Comparison of ENCODE assay signal across 8 cellular contexts in the genomic region with DNA sequence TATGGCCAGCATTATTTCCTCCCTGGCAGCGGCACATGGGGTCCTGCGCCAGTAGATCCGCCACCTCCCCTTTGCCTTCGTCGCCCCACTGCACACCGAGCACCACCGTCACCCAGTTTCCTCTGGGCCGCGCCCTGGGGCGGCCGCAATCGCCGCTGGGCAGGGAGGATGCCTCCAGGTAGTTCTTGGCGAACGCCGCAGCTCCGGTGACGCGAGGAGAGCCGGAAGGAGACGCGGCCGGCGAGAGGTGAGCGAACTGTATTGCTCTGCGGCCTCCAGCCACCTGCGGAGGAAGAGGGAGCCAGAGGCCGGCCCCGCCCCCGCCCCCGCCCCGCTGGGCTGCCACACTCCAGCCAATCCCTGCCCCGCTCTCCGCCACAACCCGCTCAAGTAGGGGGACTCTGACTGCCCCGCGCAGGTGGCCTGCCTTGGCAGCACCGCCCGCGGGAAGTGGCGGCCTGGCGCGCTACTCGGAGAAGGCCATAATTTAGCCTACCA. TPM values are rescaled to one million over a fixed set of nuclear protein-coding genes. Genes with fewer than 3 reads are reported as not detected.
DNase-seq lines count a peak whose midpoint lies in the region; ATAC-seq and TF ChIP-seq lines count a peak whose summit lies in the region.

No MANE protein-coding gene starts in this region.

- H3F3A ChIP-seq in SK-N-SH (replicated peaks; ENCODE audit: insufficient read depth): no peaks in the 10 kb centered on the region

- peaks cover 50% of the 10 kb centered on the region for H3K27me3 ChIP-seq in SK-N-SH (ENCODE audit: insufficient read depth)

- no peaks in the 10 kb centered on the region for H3K36me3 ChIP-seq in SK-N-SH (replicated peaks in 1 of 2; ENCODE audit: control insufficient read depth in 1 of 2, insufficient read depth in 2 of 2, low read length in 1 of 2)
- no peaks in the 10 kb centered on the region for H3K36me3 ChIP-seq in mesodermal cell (ENCODE audit: control insufficient read depth, insufficient read depth, low read length)

- H3K4me1 Mint-ChIP-seq in T-cell (peaks cover 19 to 34% (median 30%) of the 10 kb centered on the region in 3 donors), MCF 10A (ENCODE audit: insufficient read depth, unreplicated experiment) (peaks cover 6% of the 10 kb centered on the region)

- intact Hi-C loops in MCF 10A (cut with micrococcal nuclease): no loop called here

- DNase-seq in SK-N-SH (peak; percentile 9), T-cell (peak; percentile 34 to 77 (median 62)), MCF 10A (ENCODE audit: unreplicated experiment) (no peak), NCI-H1694 treated with DMSO at 0.1 percent for 48 hours (lab: John Stamatoyannopoulos, UW) (no peak)
- peak; percentile 67 for DNase-seq in stimulated activated naive CD8-positive, alpha-beta T cell treated with anti-CD3 and anti-CD28 coated beads, Interleukin-15, Interleukin-2, amounts not matched to agents 100 U/mL and 50 U/mL, for 24 hours

- no peak for TF ChIP-seq RAD21 in SK-N-SH (IDR thresholded peaks at IDR 0.05; ENCODE audit: low read length)

- H3K4me2 ChIP-seq in SK-N-SH: no peak overlapping the region

- no TSS peak for BruUV-seq in MCF 10A (replicated peaks; lab: Mats Ljungman, UMichigan)

- no peaks in the 10 kb centered on the region for H3K9me2 ChIP-seq in SK-N-SH

- H3K27ac Mint-ChIP-seq in T-cell: peak overlapping the region; percentile 82 to 91
- H3K27ac Mint-ChIP-seq in MCF 10A (ENCODE audit: low read depth, unreplicated experiment): no peak overlapping the region

- TF ChIP-seq EP300 in SK-N-SH (IDR thresholded peaks at IDR 0.05; ENCODE audit: borderline replicate concordance in 1 of 2, low read depth in 1 of 2, low read length in 1 of 2): no peak

- 40% methylated on average over 31 of the region's 44 CpGs for WGBS in SK-N-SH (ENCODE audit: low lambda C conversion rate)
- WGBS in mesodermal cell (ENCODE audit: insufficient coverage in 2 of 2), 2 experiments: 38 to 40% methylated on average over 27 to 39 of the region's 44 CpGs

- no peaks in the 10 kb centered on the region for H3K79me2 ChIP-seq in SK-N-SH (ENCODE audit: insufficient read depth)

- H3K4me3 ChIP-seq in SK-N-SH (ENCODE audit: low read depth in 2 of 2, low read length in 1 of 2): no peak overlapping the region
- peak overlapping the region; percentile 6 for H3K4me3 ChIP-seq in mesodermal cell (ENCODE audit: extremely low read depth, insufficient read depth, low read length, poor library complexity, severe bottlenecking)

- no peaks in the 10 kb centered on the region for H3K4me1 ChIP-seq in SK-N-SH (ENCODE audit: control insufficient read depth in 1 of 2, insufficient read depth in 2 of 2, low read depth in 1 of 2, low read length in 1 of 2)
- H3K4me1 ChIP-seq in mesodermal cell (ENCODE audit: control insufficient read depth, insufficient read depth, low read length, poor library complexity, severe bottlenecking): no peaks in the 10 kb centered on the region

- CTCF ChIA-PET in SK-N-SH (lab: Yijun Ruan, JAX): no interaction called here
- CTCF ChIA-PET in T-cell (lab: Charles Lee): interaction anchor here in 1 of 2 donors (0.6 kb wide), 1 partner anchor 446 kb away, joined by 3 read pairs; no protein-coding TSS in a partner anchor
- CTCF ChIA-PET in MCF 10A (lab: Yijun Ruan, JAX): no interaction called here

- POLR2A ChIA-PET in SK-N-SH (lab: Yijun Ruan, JAX): no interaction called here
- POLR2A ChIA-PET in T-cell (lab: Charles Lee): no interaction called here
- POLR2A ChIA-PET in MCF 10A (lab: Yijun Ruan, JAX): interaction anchor here (1.8 kb wide), 1 partner anchor 27 kb away, joined by 6 read pairs; no protein-coding TSS in a partner anchor

- H4K20me1 ChIP-seq in SK-N-SH (ENCODE audit: insufficient read depth): no peaks in the 10 kb centered on the region

- H3K9me3 Mint-ChIP-seq in T-cell (peaks cover 12 to 15% (median 15%) of the 10 kb centered on the region in 3 donors), MCF 10A (ENCODE audit: unreplicated experiment) (no peaks in the 10 kb centered on the region)

- no peak overlapping the region for H2AFZ ChIP-seq in SK-N-SH (ENCODE audit: low read depth)

- H3K4me3 Mint-ChIP-seq in T-cell (peak overlapping the region; percentile 78 to 86 (median 79)), MCF 10A (ENCODE audit: unreplicated experiment) (peak overlapping the region; percentile 63)

- peaks cover 25% of the 10 kb centered on the region for H3K36me3 Mint-ChIP-seq in T-cell
- no peaks in the 10 kb centered on the region for H3K36me3 Mint-ChIP-seq in MCF 10A (ENCODE audit: insufficient read depth, unreplicated experiment)

- H3K9me3 ChIP-seq in SK-N-SH: no peaks in the 10 kb centered on the region
- no peaks in the 10 kb centered on the region for H3K9me3 ChIP-seq in mesodermal cell (ENCODE audit: control insufficient read depth, low read length)

- TF ChIP-seq CTCF in SK-N-SH (IDR thresholded peaks at IDR 0.05) (no peak), MCF 10A (IDR thresholded peaks at IDR 0.05; ENCODE audit: unreplicated experiment) (no peak)

- H3K27me3 Mint-ChIP-seq in T-cell (no peaks in the 10 kb centered on the region), MCF 10A (ENCODE audit: insufficient read depth, unreplicated experiment) (peaks cover 22% of the 10 kb centered on the region)

- H3K9ac ChIP-seq in SK-N-SH: no peak overlapping the region

- H3K27ac ChIP-seq in SK-N-SH (ENCODE audit: low read depth in 2 of 2, low read length in 1 of 2): no peak overlapping the region
- no peak overlapping the region for H3K27ac ChIP-seq in mesodermal cell (ENCODE audit: low read depth, low read length, severe bottlenecking)

- ATAC-seq in SK-N-SH treated with all-trans-retinoic acid at 6 μM for 48 hours (no peak), HG03135 (IDR thresholded peaks at IDR 0.05; ENCODE audit: unreplicated experiment) (peak; percentile 84), T-cell (replicated peaks in 1 of 4) (peak; percentile 80 to 93 (median 86))
- peak; percentile 93 for ATAC-seq in stimulated activated naive CD8-positive, alpha-beta T cell treated with anti-CD3 and anti-CD28 coated beads, Interleukin-15, Interleukin-2, amounts not matched to agents 100 U/mL and 50 U/mL, for 24 hours

TF ChIP-seq in SK-N-SH treated with all-trans-retinoic acid at 6 μM for 48 hours, 23 proteins besides CTCF, POLR2A, EP300 and RAD21 (continues in another document):
- TF ChIP-seq TOX (CRISPR knock-in tag; IDR thresholded peaks at IDR 0.05; ENCODE audit: borderline replicate concordance) (no peak), BACH2 (CRISPR knock-in tag; IDR thresholded peaks at IDR 0.05; ENCODE audit: borderline replicate concordance) (no peak), ZFP3 (CRISPR knock-in tag; IDR thresholded peaks at IDR 0.05) (no peak), GLIS3 (CRISPR knock-in tag; IDR thresholded peaks at IDR 0.05) (no peak), ARNTL (CRISPR knock-in tag; IDR thresholded peaks at IDR 0.05; ENCODE audit: borderline replicate concordance, low read depth) (no peak), TCF4 (CRISPR knock-in tag; IDR thresholded peaks at IDR 0.05; ENCODE audit: borderline replicate concordance) (no peak), ISL1 (CRISPR knock-in tag; IDR thresholded peaks at IDR 0.05) (no peak), CSDC2 (CRISPR knock-in tag; IDR thresholded peaks at IDR 0.05) (no peak), ZNF8 (CRISPR knock-in tag; IDR thresholded peaks at IDR 0.05) (no peak), PPARA (CRISPR knock-in tag; IDR thresholded peaks at IDR 0.05; ENCODE audit: borderline replicate concordance) (no peak), ZC3H10 (CRISPR knock-in tag; IDR thresholded peaks at IDR 0.05) (no peak)
- TF ChIP-seq, protein P1, sequence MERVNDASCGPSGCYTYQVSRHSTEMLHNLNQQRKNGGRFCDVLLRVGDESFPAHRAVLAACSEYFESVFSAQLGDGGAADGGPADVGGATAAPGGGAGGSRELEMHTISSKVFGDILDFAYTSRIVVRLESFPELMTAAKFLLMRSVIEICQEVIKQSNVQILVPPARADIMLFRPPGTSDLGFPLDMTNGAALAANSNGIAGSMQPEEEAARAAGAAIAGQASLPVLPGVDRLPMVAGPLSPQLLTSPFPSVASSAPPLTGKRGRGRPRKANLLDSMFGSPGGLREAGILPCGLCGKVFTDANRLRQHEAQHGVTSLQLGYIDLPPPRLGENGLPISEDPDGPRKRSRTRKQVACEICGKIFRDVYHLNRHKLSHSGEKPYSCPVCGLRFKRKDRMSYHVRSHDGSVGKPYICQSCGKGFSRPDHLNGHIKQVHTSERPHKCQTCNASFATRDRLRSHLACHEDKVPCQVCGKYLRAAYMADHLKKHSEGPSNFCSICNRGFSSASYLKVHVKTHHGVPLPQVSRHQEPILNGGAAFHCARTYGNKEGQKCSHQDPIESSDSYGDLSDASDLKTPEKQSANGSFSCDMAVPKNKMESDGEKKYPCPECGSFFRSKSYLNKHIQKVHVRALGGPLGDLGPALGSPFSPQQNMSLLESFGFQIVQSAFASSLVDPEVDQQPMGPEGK (CRISPR knock-in tag; IDR thresholded peaks at IDR 0.05; ENCODE audit: borderline replicate concordance): no peak

RNA-seq across cellular contexts. Expression of a gene that starts 11.8 kb away (rescaled TPM):
- polyA plus RNA-seq in SK-N-SH (2012; rRNA removed): under 0.01 TPM in 1 of 2 replicates, not detected in the other
- polyA plus RNA-seq in SK-N-SH (2012; cell fraction: cytosol; rRNA removed): not detected in 2 replicates
- polyA plus RNA-seq in SK-N-SH (2012; cell fraction: nucleus; rRNA removed): 0.02 TPM in 1 of 2 replicates, not detected in the other
- total RNA-seq in T-cell (10 to 100 TPM; 26.6 to 34.9 (median 30.9) TPM), MCF 10A (2022) (1.7 and 2.1 TPM in 2 replicates)
- polyA plus RNA-seq in mesodermal cell (2013, experiment 1 of 2): 2.5 TPM
- polyA plus RNA-seq in mesodermal cell (2013, experiment 2 of 2): 1.6 TPM

RNA-seq across cellular contexts. Expression of a gene that starts 28.1 kb away (rescaled TPM):
- 5.6 and 8.0 TPM in 2 replicates for polyA plus RNA-seq in SK-N-SH (2012; rRNA removed)
- polyA plus RNA-seq in SK-N-SH (2012; cell fraction: cytosol; rRNA removed): 5.6 and 6.0 TPM in 2 replicates
- polyA plus RNA-seq in SK-N-SH (2012; cell fraction: nucleus; rRNA removed): 11.3 and 19.2 TPM in 2 replicates
- 1 to 10 TPM; 4.9 to 8.1 (median 7.1) TPM for total RNA-seq in T-cell
- total RNA-seq in MCF 10A (2022): 6.3 and 8.0 TPM in 2 replicates
- 2.8 TPM for polyA plus RNA-seq in mesodermal cell (2013, experiment 1 of 2)
- polyA plus RNA-seq in mesodermal cell (2013, experiment 2 of 2): 3.1 TPM

Comparison
In these comparisons a context has a peak if more than half of its experiments do, and no peak if none do; other contexts are left out.
1. DNase-seq: peak in SK-N-SH (single experiment), T-cell (34 of 34) and stimulated activated naive CD8-positive, alpha-beta T cell treated with anti-CD3 and anti-CD28 coated beads, Interleukin-15, Interleukin-2, amounts not matched to agents 100 U/mL and 50 U/mL, for 24 hours (single experiment); none in MCF 10A (single experiment) and NCI-H1694 treated with DMSO at 0.1 percent for 48 hours (single experiment).